ENCODE assay signal across 9 cellular contexts in genomic region chr1:8822383-8823294, GRCh38. TPM values are rescaled to one million over a fixed set of nuclear protein-coding genes. Genes with fewer than 3 reads are reported as not detected.
DNase-seq lines count a peak whose midpoint lies in the region; ATAC-seq and TF ChIP-seq lines count a peak whose summit lies in the region.
"Had no signal": no experiment of that assay in that cellular context is flagged by ENCODE, and none has a peak within 500 bp of the region (broad histone marks: within the 10 kb centered on the region; RNA-seq: fewer than 3 reads in every experiment).

No MANE protein-coding gene starts in this region.

- H3K9me3 Mint-ChIP-seq in stimulated activated effector memory CD8-positive, alpha-beta T cell treated with anti-CD3 and anti-CD28 coated beads, Interleukin-12 subunit alpha, Interleukin-12 subunit beta, amount 100 ng/mL, for 72 hours: no peaks in the 10 kb centered on the region
- no peaks in the 10 kb centered on the region for H3K9me3 Mint-ChIP-seq in naive thymus-derived CD8-positive, alpha-beta T cell

- H3K27ac ChIP-seq in body of pancreas: peak overlapping the region in 2 of 4 donors; percentile 6 to 43
- peak overlapping the region in 1 of 3 donors; percentile 18 for H3K27ac ChIP-seq in right lobe of liver

- in situ Hi-C loops in Caki2 (cut with HindIII; ENCODE audit: low pct_unique_long_range_greater_than_20kb, low sequenced_read_pairs): no loop called here

- DNase-seq in Caki2 (ENCODE audit: low read depth): peak; percentile 94
- DNase-seq in NCI-H1930 (lab: John Stamatoyannopoulos, UW): peak; percentile 35 to 62
- peak in 1 of 4 donors; percentile 26 for DNase-seq in body of pancreas
- DNase-seq in right lobe of liver: no peak
- DNase-seq in stimulated activated effector memory CD8-positive, alpha-beta T cell treated with anti-CD3 and anti-CD28 coated beads, Interleukin-12 subunit alpha, Interleukin-12 subunit beta, amount 100 ng/mL, for 72 hours (ENCODE audit: low spot score in 2 of 2): no peak
- DNase-seq in naive thymus-derived CD8-positive, alpha-beta T cell: no peak
- DNase-seq in T-helper 2 cell: no peak

- H3K9me3 ChIP-seq in body of pancreas: no peaks in the 10 kb centered on the region
- no peaks in the 10 kb centered on the region for H3K9me3 ChIP-seq in right lobe of liver
- H3K9me3 ChIP-seq: tibial nerve had no signal

- H3K4me3 ChIP-seq in body of pancreas (no peak overlapping the region), right lobe of liver (no peak overlapping the region)
- H3K4me3 ChIP-seq: tibial nerve had no signal

- no peak overlapping the region for H3K27ac Mint-ChIP-seq in stimulated activated effector memory CD8-positive, alpha-beta T cell treated with anti-CD3 and anti-CD28 coated beads, Interleukin-12 subunit alpha, Interleukin-12 subunit beta, amount 100 ng/mL, for 72 hours
- no peak overlapping the region for H3K27ac Mint-ChIP-seq in naive thymus-derived CD8-positive, alpha-beta T cell

- intact Hi-C loops in body of pancreas (cut with DNase I) (no loop called here), right lobe of liver (cut with DNase I) (no loop called here)

- ATAC-seq in body of pancreas: peak; percentile 25
- ATAC-seq in right lobe of liver: peak; percentile 55 to 77 (median 68)
- ATAC-seq in stimulated activated effector memory CD8-positive, alpha-beta T cell treated with anti-CD3 and anti-CD28 coated beads, Interleukin-12 subunit alpha, Interleukin-12 subunit beta, amount 100 ng/mL, for 72 hours: no peak
- ATAC-seq in naive thymus-derived CD8-positive, alpha-beta T cell: no peak
- no peak for ATAC-seq in HG02885 (IDR thresholded peaks at IDR 0.05; ENCODE audit: poor library complexity, unreplicated experiment)

- no peaks in the 10 kb centered on the region for H3K27me3 ChIP-seq in body of pancreas
- no peaks in the 10 kb centered on the region for H3K27me3 ChIP-seq in right lobe of liver
- H3K27me3 ChIP-seq: tibial nerve had no signal

- 72 to 78% methylated on average over 10 of the region's 10 CpGs for WGBS in body of pancreas, 2 donors
- WGBS in right lobe of liver (ENCODE audit: insufficient coverage, low coverage, low lambda C conversion rate, missing lambda C conversion rate): 58% methylated on average over 7 of the region's 10 CpGs

- TF ChIP-seq POLR2A in body of pancreas (IDR thresholded peaks at IDR 0.05) (no peak), right lobe of liver (IDR thresholded peaks at IDR 0.05) (no peak)

- H3K27me3 Mint-ChIP-seq in naive thymus-derived CD8-positive, alpha-beta T cell: peaks cover 0 to 3% (median 0%) of the 10 kb centered on the region in 5 donors

- TF ChIP-seq CTCF in body of pancreas (IDR thresholded peaks at IDR 0.05): no peak
- no peak for TF ChIP-seq CTCF in right lobe of liver (IDR thresholded peaks at IDR 0.05)

- H3K36me3 ChIP-seq in body of pancreas (replicated peaks in 1 of 2; ENCODE audit: insufficient read depth in 1 of 2, low read depth in 2 of 2) (no peaks in the 10 kb centered on the region), right lobe of liver (no peaks in the 10 kb centered on the region)
- H3K36me3 ChIP-seq: tibial nerve had no signal

- H3K4me3 Mint-ChIP-seq in stimulated activated effector memory CD8-positive, alpha-beta T cell treated with anti-CD3 and anti-CD28 coated beads, Interleukin-12 subunit alpha, Interleukin-12 subunit beta, amount 100 ng/mL, for 72 hours: no peak overlapping the region
- H3K4me3 Mint-ChIP-seq in naive thymus-derived CD8-positive, alpha-beta T cell: no peak overlapping the region

- POLR2A ChIA-PET in naive thymus-derived CD8-positive, alpha-beta T cell (lab: Charles Lee): interaction anchor here (0.7 to 1.2 kb wide), 2 partner anchors 10 to 434 kb away, joined by 3 read pairs; no protein-coding TSS in a partner anchor

- H3K4me1 Mint-ChIP-seq in stimulated activated effector memory CD8-positive, alpha-beta T cell treated with anti-CD3 and anti-CD28 coated beads, Interleukin-12 subunit alpha, Interleukin-12 subunit beta, amount 100 ng/mL, for 72 hours: peaks cover 7% of the 10 kb centered on the region
- peaks cover 3 to 8% (median 7%) of the 10 kb centered on the region in 4 donors for H3K4me1 Mint-ChIP-seq in naive thymus-derived CD8-positive, alpha-beta T cell

- H3K4me1 ChIP-seq in body of pancreas (peaks cover 17% of the 10 kb centered on the region), right lobe of liver (peaks cover 0 to 8% (median 0%) of the 10 kb centered on the region in 4 donors)

- no peaks in the 10 kb centered on the region for H3K36me3 Mint-ChIP-seq in stimulated activated effector memory CD8-positive, alpha-beta T cell treated with anti-CD3 and anti-CD28 coated beads, Interleukin-12 subunit alpha, Interleukin-12 subunit beta, amount 100 ng/mL, for 72 hours
- no peaks in the 10 kb centered on the region for H3K36me3 Mint-ChIP-seq in naive thymus-derived CD8-positive, alpha-beta T cell

RNA-seq across cellular contexts. Expression of gene RERE, which starts 5.2 kb away (rescaled TPM):
- 9.8 and 38.6 TPM in 2 replicates for total RNA-seq in Caki2 (2014; rRNA removed; shearing (Covaris generic); ENCODE audit: low replicate concordance)
- total RNA-seq in body of pancreas (100 to 1,000 TPM in 1 of 2 donors, 10 to 100 TPM in 1; 74.5 to 128 TPM), right lobe of liver (10 to 100 TPM; 17.5 to 38.4 (median 25.0) TPM)
- 10 to 100 TPM; 79.6 to 84.2 TPM for total RNA-seq in naive thymus-derived CD8-positive, alpha-beta T cell
- polyA plus RNA-seq in naive thymus-derived CD8-positive, alpha-beta T cell: 1 to 10 TPM; 4.1 to 8.8 (median 4.9) TPM

RNA-seq across cellular contexts. Expression of gene ENO1, which starts 55.8 kb away (rescaled TPM):
- 3,891 and 4,382 TPM in 2 replicates for total RNA-seq in Caki2 (2014; rRNA removed; shearing (Covaris generic); ENCODE audit: low replicate concordance)
- 100 to 1,000 TPM; 145 to 157 TPM for total RNA-seq in body of pancreas
- 100 to 1,000 TPM; 314 to 792 (median 539) TPM for total RNA-seq in right lobe of liver
- total RNA-seq in naive thymus-derived CD8-positive, alpha-beta T cell: 100 to 1,000 TPM; 225 to 228 TPM
- polyA plus RNA-seq in naive thymus-derived CD8-positive, alpha-beta T cell: 1,000 to 10,000 TPM in 2 of 3 donors, 100 to 1,000 TPM in 1; 873 to 1,190 (median 1,047) TPM

Comparison
In these comparisons a context has a peak if more than half of its experiments do, and no peak if none do; other contexts are left out.
1. DNase-seq: peak in Caki2 (single experiment) and NCI-H1930 (2 of 2); none in right lobe of liver (0 of 3), stimulated activated effector memory CD8-positive, alpha-beta T cell treated with anti-CD3 and anti-CD28 coated beads, Interleukin-12 subunit alpha, Interleukin-12 subunit beta, amount 100 ng/mL, for 72 hours (0 of 2), naive thymus-derived CD8-positive, alpha-beta T cell (0 of 10) and T-helper 2 cell (0 of 5).
2. ATAC-seq: peak in body of pancreas (single experiment) and right lobe of liver (4 of 4); none in stimulated activated effector memory CD8-positive, alpha-beta T cell treated with anti-CD3 and anti-CD28 coated beads, Interleukin-12 subunit alpha, Interleukin-12 subunit beta, amount 100 ng/mL, for 72 hours (single experiment), naive thymus-derived CD8-positive, alpha-beta T cell (0 of 2) and HG02885 (single experiment).